In genomic region chr6:39263299-39264037, GRCh38 we compare ENCODE assay signal across 15 cellular contexts. TPM values are rescaled to one million over a fixed set of nuclear protein-coding genes. Genes with fewer than 3 reads are reported as not detected.
DNase-seq lines count a peak whose midpoint lies in the region; ATAC-seq, FAIRE-seq and TF ChIP-seq lines count a peak whose summit lies in the region.
"Had no signal": no experiment of that assay in that cellular context is flagged by ENCODE, and none has a peak within 500 bp of the region (broad histone marks: within the 10 kb centered on the region; RNA-seq: fewer than 3 reads in every experiment).

No MANE protein-coding gene starts in this region.

- H3K4me2 ChIP-seq in GM23338, result peak overlapping the region; percentile 13

- intact Hi-C loops in kidney (cut with DNase I) (no loop called here), dorsolateral prefrontal cortex (cut with DNase I) (no loop called here)
- intact Hi-C loops in CD4-positive, alpha-beta T cell (cut with DNase I, micrococcal nuclease), result no loop called here

- peaks cover 15% of the 10 kb centered on the region for H3K27me3 Mint-ChIP-seq in GM23338 (ENCODE audit: insufficient read depth, low read depth, poor library complexity)
- peaks cover 15% of the 10 kb centered on the region for H3K27me3 Mint-ChIP-seq in CD4-positive, alpha-beta T cell

- H3K4me1 Mint-ChIP-seq in GM23338, result peaks cover 48% of the 10 kb centered on the region
- no peaks in the 10 kb centered on the region for H3K4me1 Mint-ChIP-seq in CD4-positive, alpha-beta T cell (ENCODE audit: low read depth)
- H3K4me1 Mint-ChIP-seq: T-cell had no signal

- H3K27ac ChIP-seq in GM23338 (ENCODE audit: low read depth), result peak overlapping the region; percentile 81
- peak overlapping the region; percentile 34 to 46 for H3K27ac ChIP-seq in kidney (ENCODE audit: low read depth in 2 of 2, low read length in 2 of 2)
- no peak overlapping the region for H3K27ac ChIP-seq in CD4-positive, alpha-beta T cell (ENCODE audit: low read depth, low read length)
- H3K27ac ChIP-seq in dorsolateral prefrontal cortex, result no peak overlapping the region
- H3K27ac ChIP-seq: suprapubic skin had no signal

- POLR2A ChIA-PET in CD4-positive, alpha-beta T cell (lab: Charles Lee), result no interaction called here

- no peaks in the 10 kb centered on the region for H3K79me2 ChIP-seq in GM23338 (replicated peaks; ENCODE audit: insufficient read depth)

- DNase-seq in GM23338 (ENCODE audit: low spot score), result peak; percentile 83
- peak; percentile 20 for DNase-seq in Jurkat, Clone E6-1 (ENCODE audit: low read depth, low spot score)
- peak; percentile 66 for DNase-seq in SKM-1 treated with dmso at 0.1 percent for 144 hours (lab: John Stamatoyannopoulos, UW; ENCODE audit: unreplicated experiment)
- DNase-seq in kidney, result no peak
- no peak for DNase-seq in CD4-positive, alpha-beta T cell
- DNase-seq in dorsolateral prefrontal cortex, result no peak
- DNase-seq: activated CD8-positive, alpha-beta memory T cell treated with anti-CD3 and anti-CD28 coated beads, Interleukin-2, amount 50 U/mL, for 4 hours; stimulated activated CD4-positive, alpha-beta T cell treated with anti-CD3 and anti-CD28 coated beads, Interleukin-2, amount 100 ng/mL, for 24 hours; T-cell had no signal

- H3K4me3 Mint-ChIP-seq in GM23338, result peak overlapping the region; percentile 48; the same call in 2 of the 3 replicates
- H3K4me3 Mint-ChIP-seq in CD4-positive, alpha-beta T cell, result no peak overlapping the region
- H3K4me3 Mint-ChIP-seq: T-cell had no signal

- H3K4me1 ChIP-seq in GM23338 (ENCODE audit: insufficient read depth), result peaks cover 21% of the 10 kb centered on the region
- peaks cover 3 to 13% of the 10 kb centered on the region in 2 donors for H3K4me1 ChIP-seq in kidney (ENCODE audit: control insufficient read depth in 1 of 2, insufficient read depth in 1 of 2, low read depth in 1 of 2, low read length in 2 of 2)

- H2AFZ ChIP-seq in GM23338, result no peak overlapping the region

- CTCF ChIA-PET in CD4-positive, alpha-beta T cell (lab: Charles Lee), result no interaction called here

- H3K9me3 Mint-ChIP-seq in GM23338, result peaks cover 7% of the 10 kb centered on the region; the same call in 2 of the 3 replicates
- no peaks in the 10 kb centered on the region for H3K9me3 Mint-ChIP-seq in CD4-positive, alpha-beta T cell
- H3K9me3 Mint-ChIP-seq: T-cell had no signal

- no peak for FAIRE-seq in kidney (lab: Jason Lieb, UNC)
- FAIRE-seq: GM12878 had no signal

- no peak overlapping the region for H3K9ac ChIP-seq in kidney (ENCODE audit: low read length in 2 of 2)

- H3K27ac Mint-ChIP-seq in GM23338, result peak overlapping the region; percentile 93
- no peak overlapping the region for H3K27ac Mint-ChIP-seq in CD4-positive, alpha-beta T cell
- H3K27ac Mint-ChIP-seq: T-cell had no signal

- H3K4me3 ChIP-seq in GM23338 (no peak overlapping the region), kidney (ENCODE audit: low read length in 2 of 2) (no peak overlapping the region), dorsolateral prefrontal cortex (no peak overlapping the region)
- H3K4me3 ChIP-seq in Jurkat, Clone E6-1 (ENCODE audit: low read length), result no peak overlapping the region
- H3K4me3 ChIP-seq: GM12878, suprapubic skin had no signal

- ATAC-seq in GM23338 (peak; percentile 96), HG02884 (IDR thresholded peaks at IDR 0.05; ENCODE audit: unreplicated experiment) (no peak)
- no peak for ATAC-seq in CD4-positive, alpha-beta T cell (ENCODE audit: poor library complexity)
- ATAC-seq: GM12878, T-cell had no signal

- no peaks in the 10 kb centered on the region for H3K36me3 ChIP-seq in GM23338 (ENCODE audit: insufficient read depth)
- no peaks in the 10 kb centered on the region for H3K36me3 ChIP-seq in kidney (ENCODE audit: control insufficient read depth in 1 of 2, insufficient read depth in 2 of 2, low read length in 2 of 2)
- H3K36me3 ChIP-seq: suprapubic skin had no signal

- H4K20me1 ChIP-seq in GM23338 (replicated peaks; ENCODE audit: insufficient read depth), result no peaks in the 10 kb centered on the region

- H3K9me3 ChIP-seq in kidney (ENCODE audit: control insufficient read depth in 1 of 2, low read length in 2 of 2), result no peaks in the 10 kb centered on the region
- H3K9me3 ChIP-seq in CD4-positive, alpha-beta T cell (ENCODE audit: control insufficient read depth, low read length), result no peaks in the 10 kb centered on the region
- H3K9me3 ChIP-seq: suprapubic skin had no signal

- TF ChIP-seq CTCF in GM23338 (conservative IDR thresholded peaks at IDR 0.05; ENCODE audit: low read depth in 2 of 2), result no peak
- no peak for TF ChIP-seq CTCF in kidney (IDR thresholded peaks at IDR 0.05; ENCODE audit: borderline replicate concordance, extremely low read depth, insufficient read depth)
- no peak for TF ChIP-seq CTCF in CD4-positive, alpha-beta T cell (IDR thresholded peaks at IDR 0.05)
- no peak for TF ChIP-seq CTCF in dorsolateral prefrontal cortex (IDR thresholded peaks at IDR 0.05 in 54 of 56, conservative IDR thresholded peaks at IDR 0.05 in 2 of 56; ENCODE audit: low read depth in 1 of 56, partially characterized antibody in 56 of 56)

- H3K27me3 ChIP-seq in GM23338 (ENCODE audit: insufficient read depth) (no peaks in the 10 kb centered on the region), dorsolateral prefrontal cortex (peaks cover 0 to 21% (median 0%) of the 10 kb centered on the region in 45 donors)
- H3K27me3 ChIP-seq in CD4-positive, alpha-beta T cell (ENCODE audit: control insufficient read depth, insufficient read depth, low read length), result no peaks in the 10 kb centered on the region

- peaks cover 8% of the 10 kb centered on the region for H3K36me3 Mint-ChIP-seq in GM23338 (ENCODE audit: low read depth)
- no peaks in the 10 kb centered on the region for H3K36me3 Mint-ChIP-seq in CD4-positive, alpha-beta T cell (ENCODE audit: low read depth)
- H3K36me3 Mint-ChIP-seq: T-cell had no signal

- 0 out of 2 replicates have a peak, but pooled peaks cover 6% of the 10 kb centered on the region for H3K9me2 ChIP-seq in GM23338 (ENCODE audit: insufficient read depth)

- H3F3A ChIP-seq in GM23338 (replicated peaks; ENCODE audit: low read depth), result peaks cover 6% of the 10 kb centered on the region

TF ChIP-seq in GM23338, 12 proteins besides CTCF, POLR2A, EP300 and RAD21 (continues in another document):
- TF ChIP-seq NANOG (IDR thresholded peaks at IDR 0.05; ENCODE audit: borderline replicate concordance) (peak; percentile 19; the same call in 1 of the 2 replicates), ZNF114 (CRISPR knock-in tag; IDR thresholded peaks at IDR 0.05) (no peak), ZNF331 (CRISPR knock-in tag; IDR thresholded peaks at IDR 0.05; ENCODE audit: low read depth) (no peak), JUNB (IDR thresholded peaks at IDR 0.05; ENCODE audit: unreplicated experiment) (no peak), EZH2phosphoT487 (IDR thresholded peaks at IDR 0.05; ENCODE audit: unreplicated experiment) (no peak)

RNA-seq across cellular contexts. Expression of gene KCNK5, which starts 34.2 kb away (rescaled TPM):
- total RNA-seq in GM23338 (2014; rRNA removed; shearing (Covaris generic)), result 54.8 and 57.4 TPM in 2 replicates
- polyA plus RNA-seq in GM23338 (2016; fragmentation: Nextera tagmentation; extraction: Ambion mirVana) (9.5 and 9.7 TPM in 2 replicates), kidney (ENCODE audit: insufficient read depth, low read depth, low replicate concordance) (48.4 TPM)
- polyA plus RNA-seq in Jurkat, Clone E6-1 (2012; ENCODE audit: insufficient read depth, insufficient read length), result 16.3 TPM
- total RNA-seq in kidney (77.0 TPM), dorsolateral prefrontal cortex (under 1 TPM in 25 of 120 experiments, not detected in 95; 0.11 to 0.47 (median 0.17) TPM)
- under 1 TPM; 0.30 to 0.47 TPM for total RNA-seq in CD4-positive, alpha-beta T cell
- total RNA-seq: chondrocyte, HT1080, osteoblast had no signal

RNA-seq across cellular contexts. Expression of gene KCNK17, which starts 50.8 kb away (rescaled TPM):
- 3.1 and 3.2 TPM in 2 replicates for total RNA-seq in GM23338 (2014; rRNA removed; shearing (Covaris generic))
- polyA plus RNA-seq in GM23338 (2016; fragmentation: Nextera tagmentation; extraction: Ambion mirVana) (1.2 and 2.2 TPM in 2 replicates), kidney (ENCODE audit: insufficient read depth, low read depth, low replicate concordance) (not detected)
- polyA plus RNA-seq in Jurkat, Clone E6-1 (2012; ENCODE audit: insufficient read depth, insufficient read length), result not detected
- total RNA-seq in kidney (0.38 TPM), dorsolateral prefrontal cortex (1 to 10 TPM in 3 of 120 experiments, under 1 TPM in 24, not detected in 93; 0.24 to 1.8 (median 0.33) TPM)
- not detected for total RNA-seq in CD4-positive, alpha-beta T cell
- total RNA-seq: chondrocyte, GM12878, HT1080, osteoblast, suprapubic skin had no signal
- polyA plus RNA-seq: GM12878 had no signal

RNA-seq across cellular contexts. Expression of gene KCNK16, which starts 59.0 kb away (rescaled TPM):
- total RNA-seq in GM23338 (2014; rRNA removed; shearing (Covaris generic)), result not detected in 2 replicates
- polyA plus RNA-seq in GM23338 (2016; fragmentation: Nextera tagmentation; extraction: Ambion mirVana), result not detected in 2 replicates
- not detected for polyA plus RNA-seq in Jurkat, Clone E6-1 (2012; ENCODE audit: insufficient read depth, insufficient read length)
- not detected for total RNA-seq in kidney
- polyA plus RNA-seq in kidney (ENCODE audit: insufficient read depth, low read depth, low replicate concordance), result not detected
- total RNA-seq in CD4-positive, alpha-beta T cell, result not detected
- total RNA-seq in dorsolateral prefrontal cortex, result under 1 TPM in 7 of 120 experiments, not detected in 113; 0.42 to 0.76 (median 0.50) TPM
- total RNA-seq: chondrocyte, GM12878, HT1080, osteoblast, suprapubic skin, T-cell had no signal
- polyA plus RNA-seq: GM12878 had no signal

Comparison
In these comparisons a context has a peak if more than half of its experiments do, and no peak if none do; other contexts are left out.
1. DNase-seq: peak in GM23338 (single experiment), Jurkat, Clone E6-1 (single experiment) and SKM-1 treated with dmso at 0.1 percent for 144 hours (single experiment); none in kidney (single experiment), CD4-positive, alpha-beta T cell (0 of 10) and dorsolateral prefrontal cortex (0 of 10).
2. H3K27ac ChIP-seq: peak in GM23338 (single experiment) and kidney (2 of 2); none in CD4-positive, alpha-beta T cell (single experiment) and dorsolateral prefrontal cortex (0 of 59).
3. RNA of gene KCNK5, which starts 34.2 kb away (total RNA-seq): 77.0 TPM in kidney (single experiment) and 54.8 to 57.4 TPM in GM23338; 0.30 to 0.47 TPM in CD4-positive, alpha-beta T cell and 0.11 to 0.47 TPM in dorsolateral prefrontal cortex; every median in the first group is over 10 times any median in the second.